In genomic region chr18:6884944-6885343, GRCh38 we compare ENCODE assay signal across 19 cellular contexts.
DNase-seq lines count a peak whose midpoint lies in the region; TF ChIP-seq lines count a peak whose summit lies in the region.
"Had no signal": no experiment of that assay in that cellular context is flagged by ENCODE, and none has a peak within 500 bp of the region (broad histone marks: within the 10 kb centered on the region; RNA-seq: fewer than 3 reads in every experiment).

No MANE protein-coding gene starts in this region.

- DNase-seq in BJ (ENCODE audit: low read depth) (no peak), mammary epithelial cell (no peak), iris pigment epithelial cell (ENCODE audit: low read depth) (peak; percentile 24), G401 (ENCODE audit: low spot score) (no peak), hypothalamus (lab: John Stamatoyannopoulos, UW) (no peak), D341Med (ENCODE audit: low spot score) (no peak), COLO829 (ENCODE audit: low spot score) (no peak)
- DNase-seq: activated CD4-positive, alpha-beta T cell treated with anti-CD3 and anti-CD28 coated beads, Interleukin-2, amount 10 ng/mL, durations not matched to agents 24 days and 14 days; cortex of kidney; DMS79; erythroblast; kidney glomerular epithelial cell; mucosa of descending colon; NCI-H1436; stimulated activated CD4-positive, alpha-beta T cell treated with anti-CD3 and anti-CD28 coated beads, Interleukin-4, amount 100 ng/mL, for 4 hours; stimulated activated CD8-positive, alpha-beta memory T cell treated with anti-CD3 and anti-CD28 coated beads, Interleukin-4, amount 100 ng/mL, for 48 hours had no signal

- H3K79me2 ChIP-seq in mammary epithelial cell (ENCODE audit: insufficient read depth, low read length) = no peaks in the 10 kb centered on the region

- H3K9me3 ChIP-seq in mammary epithelial cell (replicated peaks; ENCODE audit: insufficient read depth, low read length) (no peaks in the 10 kb centered on the region), skeletal muscle tissue (ENCODE audit: control insufficient read depth in 3 of 3, low read length in 3 of 3) (no peaks in the 10 kb centered on the region)
- H3K9me3 ChIP-seq: ascending aorta, mucosa of descending colon, thyroid gland had no signal

- WGBS in mammary epithelial cell (ENCODE audit: low coverage, missing lambda C conversion rate) = 62% methylated on average over 5 of the region's 5 CpGs

- POLR2A ChIA-PET in BJ (lab: Charles Lee) = no interaction called here

- peaks cover 2% of the 10 kb centered on the region; the same call in 1 of the 2 replicates for H3K27me3 ChIP-seq in BJ (ENCODE audit: control insufficient read depth, insufficient read depth, low read length)
- peaks cover 1% of the 10 kb centered on the region for H3K27me3 ChIP-seq in mammary epithelial cell (ENCODE audit: insufficient read depth, low read length)
- H3K27me3 ChIP-seq in skeletal muscle tissue (ENCODE audit: control insufficient read depth in 3 of 3, insufficient read depth in 3 of 3, low read length in 3 of 3) = no peaks in the 10 kb centered on the region
- H3K27me3 ChIP-seq: ascending aorta, thyroid gland had no signal

- intact Hi-C loops in mammary epithelial cell (cut with micrococcal nuclease) = loop anchor here (5.0 kb wide), 2 partner anchors 153 to 1813 kb away; no protein-coding TSS in a partner anchor

- no peaks in the 10 kb centered on the region; the same call in 1 of the 2 replicates for H3K36me3 ChIP-seq in BJ (ENCODE audit: control insufficient read depth, insufficient read depth, low read length)
- H3K36me3 ChIP-seq in mammary epithelial cell (ENCODE audit: insufficient read depth, low read length) = no peaks in the 10 kb centered on the region
- peaks cover 2 to 16% (median 9%) of the 10 kb centered on the region in 3 donors for H3K36me3 ChIP-seq in skeletal muscle tissue (ENCODE audit: control insufficient read depth in 3 of 3, insufficient read depth in 3 of 3, low read length in 3 of 3)
- H3K36me3 ChIP-seq: ascending aorta had no signal

- BruUV-seq in mammary epithelial cell (replicated peaks; lab: Mats Ljungman, UMichigan) = no TSS peak

- H4K20me1 ChIP-seq in mammary epithelial cell (ENCODE audit: insufficient read depth, low read length) = no peaks in the 10 kb centered on the region

- TF ChIP-seq CTCF in BJ (IDR thresholded peaks at IDR 0.05; ENCODE audit: insufficient read depth, low read depth, low read length) = 0 out of 2 replicates have a peak, but pooled peaks have one; percentile 11
- TF ChIP-seq CTCF in mammary epithelial cell (conservative IDR thresholded peaks at IDR 0.05 in 1 of 2, IDR thresholded peaks at IDR 0.05 in 1 of 2; ENCODE audit: extremely low read depth in 1 of 2, insufficient read depth in 1 of 2, low read depth in 1 of 2, low read length in 2 of 2) = no peak

- no peak overlapping the region for H3K9ac ChIP-seq in mammary epithelial cell (ENCODE audit: insufficient read depth, low read length)
- H3K9ac ChIP-seq in skeletal muscle tissue (ENCODE audit: low read depth in 1 of 3, low read length in 3 of 3) = no peak overlapping the region

- H3K4me2 ChIP-seq in mammary epithelial cell (ENCODE audit: insufficient read depth, low read depth, low read length) = no peak overlapping the region

- CTCF ChIA-PET in BJ (lab: Yijun Ruan, JAX) = interaction anchor here (0.6 to 6.5 kb wide), 10 partner anchors 16 to 363 kb away, joined by 3 to 146 read pairs (median 4); partner anchors contain the start of gene ARHGAP28
- CTCF ChIA-PET in mammary epithelial cell (lab: Charles Lee; ENCODE audit: low non-redundant PET) = no interaction called here

- dilution Hi-C loops in mammary epithelial cell (cut with HindIII; ENCODE audit: low sequenced_read_pairs) = no loop called here

- in situ Hi-C loops in mammary epithelial cell (cut with MboI; ENCODE audit: low sequenced_read_pairs in 2 of 2) (loop anchor here (5.0 to 25.0 kb wide), 3 partner anchors 333 to 998 kb away; partner anchors contain the start of gene TMEM200C (in 1 of the 2)), G401 (cut with HindIII; ENCODE audit: low sequenced_read_pairs) (no loop called here)

- H3K4me1 ChIP-seq in mammary epithelial cell (ENCODE audit: insufficient read depth, low read length) (no peaks in the 10 kb centered on the region), skeletal muscle tissue (ENCODE audit: control insufficient read depth in 3 of 3, insufficient read depth in 3 of 3, low read length in 3 of 3) (peaks cover 0 to 19% (median 8%) of the 10 kb centered on the region in 3 donors)
- H3K4me1 ChIP-seq: ascending aorta, thyroid gland had no signal

- H3K27ac ChIP-seq in mammary epithelial cell (ENCODE audit: insufficient read depth, low read depth, low read length) = no peak overlapping the region
- H3K27ac ChIP-seq in skeletal muscle tissue (ENCODE audit: low read depth, low read length) = peak overlapping the region; percentile 57
- H3K27ac ChIP-seq: ascending aorta, thyroid gland had no signal

- peak overlapping the region; percentile 9 for H2AFZ ChIP-seq in mammary epithelial cell (ENCODE audit: low read depth, low read length)

- H3K4me3 ChIP-seq in BJ (ENCODE audit: low read depth, low read length) (no peak overlapping the region), mammary epithelial cell (replicated peaks in 1 of 3; ENCODE audit: insufficient read depth in 1 of 3, low read depth in 2 of 3, low read length in 3 of 3) (no peak overlapping the region), skeletal muscle tissue (ENCODE audit: low read length in 3 of 3) (no peak overlapping the region)
- H3K4me3 ChIP-seq: ascending aorta, mucosa of descending colon, thyroid gland had no signal
